In the genomic region with DNA sequence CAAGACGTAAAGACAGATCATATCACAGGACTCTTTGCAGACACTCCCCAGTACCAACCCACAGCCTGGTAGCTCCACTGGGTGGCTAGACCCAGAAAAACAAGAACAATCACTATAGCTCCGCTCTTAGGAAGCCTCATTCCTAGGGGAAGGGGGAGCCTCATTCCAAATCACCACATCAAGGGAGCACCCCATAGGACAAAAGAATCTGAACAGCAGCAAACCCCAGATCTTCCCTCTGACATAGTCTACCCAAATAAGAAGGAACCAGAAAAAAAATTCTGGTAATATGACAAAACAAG, we compare ENCODE assay signal across 22 cellular contexts.
"Had no signal": no experiment of that assay in that cellular context is flagged by ENCODE, and none has a peak within 500 bp of the region (broad histone marks: within the 10 kb centered on the region; RNA-seq: fewer than 3 reads in every experiment).

No MANE protein-coding gene starts in this region.

- H3K4me3 ChIP-seq: MG63, Peyer's patch had no signal

- H3K27me3 ChIP-seq: MG63, Peyer's patch had no signal

- H3K27ac ChIP-seq: Peyer's patch, RWPE1, VCaP had no signal

- H3K27me3 Mint-ChIP-seq: activated naive CD4-positive, alpha-beta T cell treated with anti-CD3 and anti-CD28 coated beads, Interleukin-2, amount 10 ng/mL, durations not matched to agents 7 days and 5 days; activated naive CD8-positive, alpha-beta T cell treated with anti-CD3 and anti-CD28 coated beads for 36 hours; T-cell had no signal

- DNase-seq: activated CD4-positive, alpha-beta T cell treated with anti-CD3 and anti-CD28 coated beads for 4 hours; activated CD8-positive, alpha-beta memory T cell treated with anti-CD3 and anti-CD28 coated beads, Interleukin-2, amount 50 U/mL, for 4 hours; activated CD8-positive, alpha-beta T cell treated with anti-CD3 and anti-CD28 coated beads for 36 hours; activated gamma-delta T cell treated with Interleukin-2 at 50 U/mL for 16 hours; activated naive CD4-positive, alpha-beta T cell treated with anti-CD3 and anti-CD28 coated beads, Interleukin-2, amount 10 ng/mL, durations not matched to agents 7 days and 5 days; activated naive CD8-positive, alpha-beta T cell treated with anti-CD3 and anti-CD28 coated beads for 36 hours; activated T-cell treated with anti-CD3 and anti-CD28 coated beads, Interleukin-2, amount 50 U/mL, for 72 hours; MG63; NCI-H1105; NCI-H1436; NCI-H1694 treated with DMSO at 0.1 percent for 48 hours; NCI-H2029 treated with DMSO at 0.1 percent for 48 hours; NCI-H446; NCI-H524; Peyer's patch; Right ventricle myocardium superior; T-cell; T-helper 2 cell; T1000 had no signal

- H3K36me3 ChIP-seq: MG63, Peyer's patch had no signal

- H3K4me1 ChIP-seq: Peyer's patch had no signal

- H3K27ac Mint-ChIP-seq: activated CD8-positive, alpha-beta T cell treated with anti-CD3 and anti-CD28 coated beads for 36 hours; activated naive CD4-positive, alpha-beta T cell treated with anti-CD3 and anti-CD28 coated beads, Interleukin-2, amount 10 ng/mL, durations not matched to agents 7 days and 5 days; activated naive CD8-positive, alpha-beta T cell treated with anti-CD3 and anti-CD28 coated beads for 36 hours; activated T-cell treated with anti-CD3 and anti-CD28 coated beads, Interleukin-2, amount 50 U/mL, for 72 hours; activated T-helper 2 cell treated with anti-CD3 and anti-CD28 coated beads, Interferon-gamma antibody, Interleukin-2, Interleukin-4, amounts not matched to agents 10 μg/mL and 5 μg/mL and 100 μg/mL, durations not matched to agents 14 hours and 24 hours and 36 hours; T-cell had no signal

- H3K4me1 Mint-ChIP-seq: activated naive CD4-positive, alpha-beta T cell treated with anti-CD3 and anti-CD28 coated beads, Interleukin-2, amount 10 ng/mL, durations not matched to agents 7 days and 5 days; activated naive CD8-positive, alpha-beta T cell treated with anti-CD3 and anti-CD28 coated beads for 36 hours; T-cell had no signal

- H3K9me3 Mint-ChIP-seq: activated naive CD4-positive, alpha-beta T cell treated with anti-CD3 and anti-CD28 coated beads, Interleukin-2, amount 10 ng/mL, durations not matched to agents 7 days and 5 days; activated naive CD8-positive, alpha-beta T cell treated with anti-CD3 and anti-CD28 coated beads for 36 hours had no signal

- H3K4me3 Mint-ChIP-seq: activated CD8-positive, alpha-beta T cell treated with anti-CD3 and anti-CD28 coated beads for 36 hours; activated naive CD4-positive, alpha-beta T cell treated with anti-CD3 and anti-CD28 coated beads, Interleukin-2, amount 10 ng/mL, durations not matched to agents 7 days and 5 days; activated naive CD8-positive, alpha-beta T cell treated with anti-CD3 and anti-CD28 coated beads for 36 hours; activated T-cell treated with anti-CD3 and anti-CD28 coated beads, Interleukin-2, amount 50 U/mL, for 72 hours; T-cell had no signal

- H3K36me3 Mint-ChIP-seq: activated naive CD4-positive, alpha-beta T cell treated with anti-CD3 and anti-CD28 coated beads, Interleukin-2, amount 10 ng/mL, durations not matched to agents 7 days and 5 days had no signal

- ATAC-seq: activated CD8-positive, alpha-beta T cell treated with anti-CD3 and anti-CD28 coated beads for 36 hours; activated T-cell treated with anti-CD3 and anti-CD28 coated beads, Interleukin-2, amount 50 U/mL, for 72 hours; T-cell had no signal
